In the genomic region with DNA sequence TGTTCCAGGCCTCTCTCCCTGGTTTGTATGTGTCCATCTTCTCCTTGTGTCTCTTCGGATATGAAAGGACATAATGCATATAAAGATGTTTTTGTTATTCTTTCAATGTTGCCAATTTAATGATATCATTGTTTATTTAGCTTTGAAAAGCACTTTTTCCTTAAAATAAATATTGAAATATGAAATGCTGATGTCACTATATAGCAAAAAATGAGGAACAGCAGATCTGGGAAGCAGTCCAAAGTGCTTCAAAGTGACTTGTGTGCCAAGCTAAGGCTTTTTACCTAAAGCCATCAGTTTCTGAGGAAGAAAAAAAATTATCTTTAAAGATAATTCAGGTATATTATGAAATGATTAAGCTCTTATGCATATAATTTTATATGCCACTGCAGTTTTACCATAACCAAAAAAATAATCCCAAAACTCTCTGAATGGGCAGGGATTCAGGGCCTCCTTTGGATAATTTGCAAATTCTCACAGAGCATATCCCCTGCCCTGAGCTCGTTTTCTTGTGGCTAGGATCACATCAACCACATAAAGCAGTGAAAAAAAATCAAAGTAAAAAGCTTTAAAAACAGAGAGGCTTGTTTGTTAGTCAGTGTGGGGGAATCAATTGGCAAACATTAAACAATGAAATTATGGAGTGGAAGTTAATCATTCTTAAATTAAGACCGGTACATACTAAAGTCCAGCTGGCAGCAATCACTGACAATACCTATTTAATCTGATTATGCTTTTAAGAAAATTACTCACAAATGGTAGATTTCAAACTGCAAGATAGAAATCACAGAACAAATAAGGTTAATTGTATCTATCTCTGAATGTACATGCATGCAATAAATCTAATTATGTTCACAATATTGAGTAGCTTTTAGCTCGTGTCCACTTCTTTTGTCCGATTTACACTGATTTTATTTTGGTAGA, we compare ENCODE assay signal across 17 cellular contexts.
DNase-seq lines count a peak whose midpoint lies in the region; ATAC-seq and TF ChIP-seq lines count a peak whose summit lies in the region.
"Had no signal": no experiment of that assay in that cellular context is flagged by ENCODE, and none has a peak within 500 bp of the region (broad histone marks: within the 10 kb centered on the region; RNA-seq: fewer than 3 reads in every experiment).

No MANE protein-coding gene starts in this region.

- in situ Hi-C loops in astrocyte of the spinal cord (cut with HindIII; ENCODE audit: low sequenced_read_pairs): no loop called here

- no peak for TF ChIP-seq CTCF in astrocyte of the spinal cord (IDR thresholded peaks at IDR 0.05; ENCODE audit: low read depth, low read length)

- DNase-seq in MV-4-11 (lab: John Stamatoyannopoulos, UW) (peak; percentile 45), NCI-H748 (lab: John Stamatoyannopoulos, UW; ENCODE audit: unreplicated experiment) (peak; percentile 98), astrocyte of the spinal cord (ENCODE audit: low read depth, low spot score) (peak; percentile 72), pulmonary artery endothelial cell (ENCODE audit: low read depth, low spot score) (peak; percentile 27), NCI-H2171 (lab: John Stamatoyannopoulos, UW) (no peak)
- no peak for DNase-seq in effector CD8-positive, alpha-beta T cell (lab: John Stamatoyannopoulos, UW)
- DNase-seq: activated naive CD4-positive, alpha-beta T cell treated with anti-CD3 and anti-CD28 coated beads, Interleukin-2, amount 50 U/mL, for 16 hours; CD8-positive, alpha-beta T cell; H9; mesendoderm; NCI-H1694 treated with DMSO at 0.1 percent for 48 hours; pancreas; stimulated activated CD8-positive, alpha-beta memory T cell treated with anti-CD3 and anti-CD28 coated beads, Interleukin-4, amount 100 ng/mL, for 48 hours; transverse colon had no signal

- no peak overlapping the region for H3K4me3 ChIP-seq in astrocyte of the spinal cord (ENCODE audit: low read depth, low read length)
- H3K4me3 ChIP-seq: pancreas, transverse colon had no signal

- ATAC-seq in HG02798 (IDR thresholded peaks at IDR 0.05; ENCODE audit: poor library complexity, unreplicated experiment): no peak
- ATAC-seq: CD8-positive, alpha-beta T cell; esophagus mucosa; Panc1 had no signal

Comparison
In these comparisons a context has a peak if more than half of its experiments do, and no peak if none do; other contexts are left out.
1. DNase-seq: peak in MV-4-11 (single experiment), NCI-H748 (single experiment), astrocyte of the spinal cord (single experiment) and pulmonary artery endothelial cell (single experiment); none in effector CD8-positive, alpha-beta T cell (single experiment) and NCI-H2171 (single experiment).